ENCODE assay signal across 20 cellular contexts in the genomic region with DNA sequence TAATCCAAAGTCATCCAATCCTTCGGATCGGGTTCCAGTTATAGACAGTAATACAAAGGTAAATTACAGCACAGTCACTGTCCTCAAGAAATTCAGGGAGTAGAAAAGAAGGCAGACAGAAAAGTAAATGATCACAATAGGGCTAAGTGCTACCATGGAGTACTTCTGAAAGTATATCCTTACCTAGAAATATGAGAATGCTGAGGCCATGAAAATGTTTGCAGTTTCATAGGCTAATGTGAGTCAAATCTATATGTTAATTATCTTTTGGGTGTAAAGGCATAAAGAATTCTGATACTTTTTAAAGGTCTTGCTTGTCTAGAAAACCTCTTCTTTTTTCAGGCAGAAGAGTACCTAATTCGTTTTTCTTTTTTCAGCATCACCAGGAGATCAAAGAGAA. TPM values are rescaled to one million over a fixed set of nuclear protein-coding genes. Genes with fewer than 3 reads are reported as not detected.
DNase-seq lines count a peak whose midpoint lies in the region; ATAC-seq and TF ChIP-seq lines count a peak whose summit lies in the region.
"Had no signal": no experiment of that assay in that cellular context is flagged by ENCODE, and none has a peak within 500 bp of the region (broad histone marks: within the 10 kb centered on the region; RNA-seq: fewer than 3 reads in every experiment).

No MANE protein-coding gene starts in this region.

- TF ChIP-seq CTCF in WTC11 (IDR thresholded peaks at IDR 0.05) = no peak

- H3K36me3 Mint-ChIP-seq in activated CD4-positive, alpha-beta T cell treated with anti-CD3 and anti-CD28 coated beads, Interleukin-2, amount 10 ng/mL, durations not matched to agents 24 days and 14 days (ENCODE audit: low read depth) = peaks cover 49% of the 10 kb centered on the region
- peaks cover 46% of the 10 kb centered on the region for H3K36me3 Mint-ChIP-seq in activated CD4-positive, alpha-beta T cell treated with anti-CD3 and anti-CD28 coated beads, Interleukin-2, amount 10 ng/mL, durations not matched to agents 7 days and 5 days (ENCODE audit: low read depth)
- H3K36me3 Mint-ChIP-seq in activated naive CD4-positive, alpha-beta T cell treated with anti-CD3 and anti-CD28 coated beads, Interleukin-2, amount 50 U/mL, for 24 hours = peaks cover 9% of the 10 kb centered on the region
- H3K36me3 Mint-ChIP-seq in WTC11 = peaks cover 36% of the 10 kb centered on the region

- H3K27ac Mint-ChIP-seq in activated CD4-positive, alpha-beta T cell treated with anti-CD3 and anti-CD28 coated beads, Interleukin-2, amount 10 ng/mL, durations not matched to agents 24 days and 14 days = peak overlapping the region; percentile 47
- H3K27ac Mint-ChIP-seq in activated CD4-positive, alpha-beta T cell treated with anti-CD3 and anti-CD28 coated beads, Interleukin-2, amount 10 ng/mL, durations not matched to agents 7 days and 5 days = no peak overlapping the region
- peak overlapping the region; percentile 75 for H3K27ac Mint-ChIP-seq in activated naive CD4-positive, alpha-beta T cell treated with anti-CD3 and anti-CD28 coated beads, Interleukin-2, amount 50 U/mL, for 24 hours
- H3K27ac Mint-ChIP-seq in WTC11 = peak overlapping the region; percentile 16

- peaks cover 5% of the 10 kb centered on the region for H3K4me1 Mint-ChIP-seq in activated CD4-positive, alpha-beta T cell treated with anti-CD3 and anti-CD28 coated beads, Interleukin-2, amount 10 ng/mL, durations not matched to agents 24 days and 14 days
- H3K4me1 Mint-ChIP-seq in activated CD4-positive, alpha-beta T cell treated with anti-CD3 and anti-CD28 coated beads, Interleukin-2, amount 10 ng/mL, durations not matched to agents 7 days and 5 days = no peaks in the 10 kb centered on the region
- peaks cover 6% of the 10 kb centered on the region for H3K4me1 Mint-ChIP-seq in activated naive CD4-positive, alpha-beta T cell treated with anti-CD3 and anti-CD28 coated beads, Interleukin-2, amount 50 U/mL, for 24 hours
- peaks cover 7% of the 10 kb centered on the region for H3K4me1 Mint-ChIP-seq in WTC11

- no peak for DNase-seq in activated CD4-positive, alpha-beta T cell treated with anti-CD3 and anti-CD28 coated beads, Interleukin-2, amount 10 ng/mL, durations not matched to agents 24 days and 14 days
- no peak for DNase-seq in activated CD4-positive, alpha-beta T cell treated with anti-CD3 and anti-CD28 coated beads, Interleukin-2, amount 10 ng/mL, durations not matched to agents 7 days and 5 days
- DNase-seq in activated naive CD4-positive, alpha-beta T cell treated with Interleukin-2 at 50 U/mL for 16 hours = no peak
- DNase-seq in WTC11 (ENCODE audit: low spot score) (no peak), HT-29 (ENCODE audit: low spot score) (no peak)
- DNase-seq: DMS153; DND-41; KBM-7; MV-4-11; NCI-H1105; NCI-H1436 treated with DMSO at 0.1 percent for 48 hours; NCI-H1930; NCI-H2107; NCI-H446 treated with DMSO at 0.1 percent for 48 hours; NCI-H526; NCI-H82; NK-92 treated with Interleukin-12 subunit alpha and Interleukin-12 subunit beta, amount 100 ng/mL, for 24 hours; PC-3 had no signal

- H3K4me3 Mint-ChIP-seq in activated CD4-positive, alpha-beta T cell treated with anti-CD3 and anti-CD28 coated beads, Interleukin-2, amount 10 ng/mL, durations not matched to agents 24 days and 14 days = no peak overlapping the region
- no peak overlapping the region for H3K4me3 Mint-ChIP-seq in activated CD4-positive, alpha-beta T cell treated with anti-CD3 and anti-CD28 coated beads, Interleukin-2, amount 10 ng/mL, durations not matched to agents 7 days and 5 days
- H3K4me3 Mint-ChIP-seq in activated naive CD4-positive, alpha-beta T cell treated with anti-CD3 and anti-CD28 coated beads, Interleukin-2, amount 50 U/mL, for 24 hours = no peak overlapping the region
- H3K4me3 Mint-ChIP-seq in WTC11 = no peak overlapping the region

- H3K27me3 Mint-ChIP-seq in activated CD4-positive, alpha-beta T cell treated with anti-CD3 and anti-CD28 coated beads, Interleukin-2, amount 10 ng/mL, durations not matched to agents 24 days and 14 days = no peaks in the 10 kb centered on the region
- H3K27me3 Mint-ChIP-seq in activated CD4-positive, alpha-beta T cell treated with anti-CD3 and anti-CD28 coated beads, Interleukin-2, amount 10 ng/mL, durations not matched to agents 7 days and 5 days = no peaks in the 10 kb centered on the region
- no peaks in the 10 kb centered on the region for H3K27me3 Mint-ChIP-seq in activated naive CD4-positive, alpha-beta T cell treated with anti-CD3 and anti-CD28 coated beads, Interleukin-2, amount 50 U/mL, for 24 hours
- no peaks in the 10 kb centered on the region for H3K27me3 Mint-ChIP-seq in WTC11 (ENCODE audit: low read depth)

- POLR2A ChIA-PET in activated CD4-positive, alpha-beta T cell treated with anti-CD3 and anti-CD28 coated beads, Interleukin-2, amount 10 ng/mL, durations not matched to agents 7 days and 5 days (lab: Charles Lee) = no interaction called here
- POLR2A ChIA-PET in WTC11 (lab: Charles Lee) = no interaction called here

- ATAC-seq in WTC11 (no peak), HG02798 (IDR thresholded peaks at IDR 0.05; ENCODE audit: poor library complexity, unreplicated experiment) (no peak)
- ATAC-seq: PC-3 had no signal

- H3K9me3 Mint-ChIP-seq in activated CD4-positive, alpha-beta T cell treated with anti-CD3 and anti-CD28 coated beads, Interleukin-2, amount 10 ng/mL, durations not matched to agents 24 days and 14 days = no peaks in the 10 kb centered on the region
- H3K9me3 Mint-ChIP-seq in activated CD4-positive, alpha-beta T cell treated with anti-CD3 and anti-CD28 coated beads, Interleukin-2, amount 10 ng/mL, durations not matched to agents 7 days and 5 days = no peaks in the 10 kb centered on the region
- H3K9me3 Mint-ChIP-seq in activated naive CD4-positive, alpha-beta T cell treated with anti-CD3 and anti-CD28 coated beads, Interleukin-2, amount 50 U/mL, for 24 hours = no peaks in the 10 kb centered on the region
- H3K9me3 Mint-ChIP-seq in WTC11 = no peaks in the 10 kb centered on the region

- CTCF ChIA-PET in activated CD4-positive, alpha-beta T cell treated with anti-CD3 and anti-CD28 coated beads, Interleukin-2, amount 10 ng/mL, durations not matched to agents 7 days and 5 days (lab: Charles Lee) = no interaction called here
- CTCF ChIA-PET in WTC11 (lab: Charles Lee) = no interaction called here

- intact Hi-C loops in activated CD4-positive, alpha-beta T cell treated with anti-CD3 and anti-CD28 coated beads, Interleukin-2, amount 10 ng/mL, durations not matched to agents 24 days and 14 days (cut with micrococcal nuclease) = loop anchor here (2.0 kb wide), 1 partner anchor 15 kb away; no protein-coding TSS in a partner anchor

TF ChIP-seq in WTC11, 78 proteins besides CTCF, POLR2A, EP300 and RAD21:
- TF ChIP-seq KAT7 (CRISPR knock-in tag; IDR thresholded peaks at IDR 0.05; ENCODE audit: borderline replicate concordance) (no peak), GRHL2 (CRISPR knock-in tag; IDR thresholded peaks at IDR 0.05; ENCODE audit: insufficient replicate concordance, severe bottlenecking) (no peak), NR2C2 (CRISPR knock-in tag; IDR thresholded peaks at IDR 0.05) (no peak), IRF1 (CRISPR knock-in tag; IDR thresholded peaks at IDR 0.05) (no peak)
- TF ChIP-seq, protein P1, sequence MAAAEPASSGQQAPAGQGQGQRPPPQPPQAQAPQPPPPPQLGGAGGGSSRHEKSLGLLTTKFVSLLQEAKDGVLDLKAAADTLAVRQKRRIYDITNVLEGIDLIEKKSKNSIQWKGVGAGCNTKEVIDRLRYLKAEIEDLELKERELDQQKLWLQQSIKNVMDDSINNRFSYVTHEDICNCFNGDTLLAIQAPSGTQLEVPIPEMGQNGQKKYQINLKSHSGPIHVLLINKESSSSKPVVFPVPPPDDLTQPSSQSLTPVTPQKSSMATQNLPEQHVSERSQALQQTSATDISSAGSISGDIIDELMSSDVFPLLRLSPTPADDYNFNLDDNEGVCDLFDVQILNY (CRISPR knock-in tag; IDR thresholded peaks at IDR 0.05) = no peak

RNA-seq across cellular contexts. Expression of gene PBRM1, which starts 29.8 kb away (rescaled TPM):
- total RNA-seq in activated CD4-positive, alpha-beta T cell treated with anti-CD3 and anti-CD28 coated beads, Interleukin-2, amount 10 ng/mL, durations not matched to agents 24 days and 14 days = 65.7 and 67.8 TPM in 2 replicates
- 10 to 100 TPM; 88.9 to 97.7 TPM for total RNA-seq in activated CD4-positive, alpha-beta T cell treated with anti-CD3 and anti-CD28 coated beads, Interleukin-2, amount 10 ng/mL, durations not matched to agents 7 days and 5 days
- total RNA-seq in WTC11 (2021) = 44.3 to 48.8 TPM (median 48.8 TPM) in 3 replicates
- 25.4 and 27.6 TPM in 2 replicates for total RNA-seq in HT-29 (2014; rRNA removed; shearing (Covaris generic))

RNA-seq across cellular contexts. Expression of gene GNL3, which starts 29.9 kb away (rescaled TPM):
- total RNA-seq in activated CD4-positive, alpha-beta T cell treated with anti-CD3 and anti-CD28 coated beads, Interleukin-2, amount 10 ng/mL, durations not matched to agents 24 days and 14 days = 254 and 267 TPM in 2 replicates
- total RNA-seq in activated CD4-positive, alpha-beta T cell treated with anti-CD3 and anti-CD28 coated beads, Interleukin-2, amount 10 ng/mL, durations not matched to agents 7 days and 5 days = 10 to 100 TPM; 74.8 to 79.1 TPM
- total RNA-seq in WTC11 (2021) = 131 to 180 TPM (median 133 TPM) in 3 replicates
- total RNA-seq in HT-29 (2014; rRNA removed; shearing (Covaris generic)) = 69.6 and 69.8 TPM in 2 replicates

RNA-seq across cellular contexts. Expression of gene GLT8D1, which starts 49.7 kb away (rescaled TPM):
- 38.7 and 39.0 TPM in 2 replicates for total RNA-seq in activated CD4-positive, alpha-beta T cell treated with anti-CD3 and anti-CD28 coated beads, Interleukin-2, amount 10 ng/mL, durations not matched to agents 24 days and 14 days
- 10 to 100 TPM; 43.0 to 47.2 TPM for total RNA-seq in activated CD4-positive, alpha-beta T cell treated with anti-CD3 and anti-CD28 coated beads, Interleukin-2, amount 10 ng/mL, durations not matched to agents 7 days and 5 days
- total RNA-seq in WTC11 (2021) = 41.2 to 46.0 TPM (median 43.8 TPM) in 3 replicates
- 30.0 and 34.4 TPM in 2 replicates for total RNA-seq in HT-29 (2014; rRNA removed; shearing (Covaris generic))

RNA-seq across cellular contexts. Expression of gene SPCS1, which starts 50.0 kb away (rescaled TPM):
- 134 and 135 TPM in 2 replicates for total RNA-seq in activated CD4-positive, alpha-beta T cell treated with anti-CD3 and anti-CD28 coated beads, Interleukin-2, amount 10 ng/mL, durations not matched to agents 24 days and 14 days
- total RNA-seq in activated CD4-positive, alpha-beta T cell treated with anti-CD3 and anti-CD28 coated beads, Interleukin-2, amount 10 ng/mL, durations not matched to agents 7 days and 5 days = 100 to 1,000 TPM in 1 of 2 experiments, 10 to 100 TPM in 1; 97.0 to 102 TPM
- 92.5 to 101 TPM (median 98.5 TPM) in 3 replicates for total RNA-seq in WTC11 (2021)
- 78.3 and 85.7 TPM in 2 replicates for total RNA-seq in HT-29 (2014; rRNA removed; shearing (Covaris generic))
